ENCODE assay signal across 29 cellular contexts in genomic region chr7:16930958-16931357, GRCh38. TPM values are rescaled to one million over a fixed set of nuclear protein-coding genes. Genes with fewer than 3 reads are reported as not detected.
"Had no signal": no experiment of that assay in that cellular context is flagged by ENCODE, and none has a peak within 500 bp of the region (broad histone marks: within the 10 kb centered on the region; RNA-seq: fewer than 3 reads in every experiment).

No MANE protein-coding gene starts in this region.

- H3K36me3 ChIP-seq: ascending aorta, MG63, SJSA1 had no signal

- H3K27me3 ChIP-seq: ascending aorta, MG63, SJSA1 had no signal

- H3K27ac ChIP-seq: ascending aorta, SJSA1 had no signal

- H3K4me3 Mint-ChIP-seq: activated naive CD8-positive, alpha-beta T cell treated with anti-CD3 and anti-CD28 coated beads, Interleukin-2, amount 50 U/mL, for 24 hours; activated T-helper 17 cell treated with anti-CD3 and anti-CD28 coated beads, Interleukin-2, amount 50 U/mL, for 72 hours; brain; central memory CD8-positive, alpha-beta T cell; WTC11 had no signal

- H3K4me1 ChIP-seq: ascending aorta had no signal

- H3K36me3 Mint-ChIP-seq: brain, WTC11 had no signal

- H3K27ac Mint-ChIP-seq: activated naive CD8-positive, alpha-beta T cell treated with anti-CD3 and anti-CD28 coated beads, Interleukin-2, amount 50 U/mL, for 24 hours; activated T-helper 17 cell treated with anti-CD3 and anti-CD28 coated beads, Interleukin-2, amount 50 U/mL, for 72 hours; brain; WTC11 had no signal

- H3K4me3 ChIP-seq: ascending aorta, MG63, SJSA1 had no signal

- H3K4me1 Mint-ChIP-seq: brain, WTC11 had no signal

- DNase-seq: activated CD4-positive, alpha-beta T cell treated with anti-CD3 and anti-CD28 coated beads, Interleukin-2, amount 50 U/mL, for 1 hour; activated CD4-positive, CD25-positive, alpha-beta regulatory T cell treated with anti-CD3 and anti-CD28 coated beads, Interleukin-2, amount 50 U/mL, for 72 hours; activated gamma-delta T cell; activated naive CD4-positive, alpha-beta T cell treated with anti-CD3 and anti-CD28 coated beads, Interleukin-2, amount 50 U/mL, for 16 hours; activated naive CD8-positive, alpha-beta T cell treated with anti-CD3 and anti-CD28 coated beads, Interleukin-2, amount 50 U/mL, for 24 hours; activated T-cell treated with anti-CD3 and anti-CD28 coated beads for 4 hours; activated T-cell treated with anti-CD3 and anti-CD28 coated beads, Interleukin-2, amount 50 U/mL, for 48 hours; amniotic stem cell; KG1; MG63; NCI-H1105; NCI-H1436; NCI-H187; NCI-H2081; NCI-H446; NCI-H524; PC-3; SHP77; SW 1271; T-helper 9 cell had no signal

- H3K27me3 Mint-ChIP-seq: activated T-helper 17 cell treated with anti-CD3 and anti-CD28 coated beads, Interleukin-2, amount 50 U/mL, for 72 hours; central memory CD8-positive, alpha-beta T cell had no signal

- H3K9me3 ChIP-seq: ascending aorta, SJSA1 had no signal

- ATAC-seq: activated naive CD8-positive, alpha-beta T cell treated with anti-CD3 and anti-CD28 coated beads, Interleukin-2, amount 50 U/mL, for 24 hours; activated T-helper 17 cell treated with anti-CD3 and anti-CD28 coated beads, Interleukin-2, amount 50 U/mL, for 72 hours; PC-3; SK-N-SH treated with all-trans-retinoic acid at 6 μM for 48 hours; WTC11 had no signal

- H3K9me3 Mint-ChIP-seq: activated naive CD8-positive, alpha-beta T cell treated with anti-CD3 and anti-CD28 coated beads, Interleukin-2, amount 50 U/mL, for 24 hours; activated T-helper 17 cell treated with anti-CD3 and anti-CD28 coated beads, Interleukin-2, amount 50 U/mL, for 72 hours; central memory CD8-positive, alpha-beta T cell had no signal

RNA-seq across cellular contexts. Expression of gene AGR3, which starts 49.2 kb away (rescaled TPM):
- total RNA-seq: activated CD8-positive, alpha-beta memory T cell treated with anti-CD3 and anti-CD28 coated beads for 36 hours; activated T-helper 17 cell treated with anti-CD3 and anti-CD28 coated beads, Interleukin-2, amount 50 U/mL, for 72 hours; ascending aorta; PC-3; SJSA1; T-helper 1 cell treated with Interleukin-12 subunit alpha and Interleukin-12 subunit beta and Interleukin-4 antibody, amounts not matched to agents 30 ng/mL and 1 ng/mL, for 36 hours; WTC11 had no signal
